20 cellular contexts compared by ENCODE assay signal in genomic region chr17:14950216-14950615, GRCh38.
DNase-seq lines count a peak whose midpoint lies in the region; ATAC-seq, FAIRE-seq and TF ChIP-seq lines count a peak whose summit lies in the region.
"Had no signal": no experiment of that assay in that cellular context is flagged by ENCODE, and none has a peak within 500 bp of the region (broad histone marks: within the 10 kb centered on the region; RNA-seq: fewer than 3 reads in every experiment).

No MANE protein-coding gene starts in this region.

- no peak overlapping the region for H3K4ac ChIP-seq in mesendoderm (ENCODE audit: low read depth, low read length)

- H3K9ac ChIP-seq in mesendoderm (ENCODE audit: low read length) = no peak overlapping the region

- no peak overlapping the region for H3K27ac ChIP-seq in brain microvascular endothelial cell
- no peak overlapping the region for H3K27ac ChIP-seq in mesendoderm (ENCODE audit: low read depth, low read length)

- H3K79me2 ChIP-seq in mesendoderm (ENCODE audit: control insufficient read depth, insufficient read depth, low read length) = no peaks in the 10 kb centered on the region

- no peak overlapping the region for H3K23ac ChIP-seq in mesendoderm (ENCODE audit: low read length)

- no peak overlapping the region for H4K8ac ChIP-seq in mesendoderm (ENCODE audit: low read depth, low read length)

- no peaks in the 10 kb centered on the region for H3K79me1 ChIP-seq in mesendoderm (ENCODE audit: low read length)

- H3K36me3 ChIP-seq in brain microvascular endothelial cell (replicated peaks) (no peaks in the 10 kb centered on the region), mesendoderm (ENCODE audit: control insufficient read depth, insufficient read depth, low read length) (no peaks in the 10 kb centered on the region)
- H3K36me3 ChIP-seq: BE2C had no signal

- H2BK120ac ChIP-seq in mesendoderm (ENCODE audit: low read depth, low read length) = no peak overlapping the region

- in situ Hi-C loops in brain microvascular endothelial cell (cut with HindIII; ENCODE audit: low pct_ligation_motif_present, low sequenced_read_pairs) = no loop called here

- DNase-seq in HFF-Myc (ENCODE audit: extremely low read depth, low read depth) (peak; percentile 11), brain microvascular endothelial cell (peak; percentile 38), mesendoderm (peak; percentile 64), NCI-H82 treated with DMSO at 0.1 percent for 48 hours (lab: John Stamatoyannopoulos, UW; ENCODE audit: unreplicated experiment) (no peak), D721Med (ENCODE audit: insufficient read length, low spot score) (no peak)
- DNase-seq: ACHN; BE2C; CD4-positive, alpha-beta T cell; GDM1; HFFc6; MV-4-11; NCI-H1417; NCI-H187 treated with DMSO at 0.1 percent for 48 hours; NCI-H69; NK-92 treated with Interleukin-12 subunit alpha and Interleukin-12 subunit beta, amount 100 ng/mL, for 24 hours; SHP77 treated with DMSO at 0.1 percent for 48 hours had no signal

- no peak for FAIRE-seq in D721Med (lab: Jason Lieb, UNC)
- FAIRE-seq: GM12892 had no signal

- no peak overlapping the region for H3K56ac ChIP-seq in mesendoderm (ENCODE audit: low read length)

- H2BK5ac ChIP-seq in mesendoderm (ENCODE audit: low read length) = no peak overlapping the region

- no peak overlapping the region for H2AK5ac ChIP-seq in mesendoderm (ENCODE audit: low read length)

- no peak overlapping the region for H3K18ac ChIP-seq in mesendoderm (ENCODE audit: low read length)

- no peaks in the 10 kb centered on the region for H3K4me1 ChIP-seq in mesendoderm (ENCODE audit: control insufficient read depth, low read depth, low read length)
- H3K4me1 ChIP-seq: BE2C had no signal

- TF ChIP-seq CTCF in HFF-Myc (IDR thresholded peaks at IDR 0.05; ENCODE audit: low read depth, low read length, missing control alignments) (no peak), brain microvascular endothelial cell (IDR thresholded peaks at IDR 0.05; ENCODE audit: low read depth, low read length, missing control alignments) (no peak), D721Med (IDR thresholded peaks at IDR 0.05; ENCODE audit: insufficient read depth, missing control alignments) (no peak)

- ATAC-seq in esophagus mucosa = no peak
- no peak for ATAC-seq in GM18519 (IDR thresholded peaks at IDR 0.05; ENCODE audit: low FRiP score, unreplicated experiment)
- ATAC-seq: SK-N-SH treated with all-trans-retinoic acid at 6 μM for 48 hours had no signal

- H2BK15ac ChIP-seq in mesendoderm (replicated peaks; ENCODE audit: low read depth) = no peak overlapping the region

- no peak overlapping the region for H3K4me2 ChIP-seq in mesendoderm (ENCODE audit: low read length)

- H3K27me3 ChIP-seq in brain microvascular endothelial cell (replicated peaks) (no peaks in the 10 kb centered on the region), mesendoderm (ENCODE audit: insufficient read depth, low read length, poor library complexity) (no peaks in the 10 kb centered on the region)
- H3K27me3 ChIP-seq: BE2C had no signal

- H3K4me3 ChIP-seq in HFF-Myc (replicated peaks; ENCODE audit: low read depth, low read length) = no peak overlapping the region
- H3K4me3 ChIP-seq in brain microvascular endothelial cell (ENCODE audit: low read depth, low read length) = no peak overlapping the region
- no peak overlapping the region for H3K4me3 ChIP-seq in mesendoderm (ENCODE audit: low read length)

- H4K5ac ChIP-seq in mesendoderm (ENCODE audit: low read length) = no peak overlapping the region

- no CpG with 5 or more reads among the region's 3 CpGs for WGBS in mesendoderm (ENCODE audit: extremely low coverage, insufficient coverage, low lambda C conversion rate)

Comparison
In these comparisons a context has a peak if more than half of its experiments do, and no peak if none do; other contexts are left out.
1. DNase-seq: peak in HFF-Myc (single experiment), brain microvascular endothelial cell (single experiment) and mesendoderm (single experiment); none in NCI-H82 treated with DMSO at 0.1 percent for 48 hours (single experiment) and D721Med (single experiment).